21 cellular contexts compared by ENCODE assay signal in genomic region chr4:3689576-3690551, GRCh38.
DNase-seq lines count a peak whose midpoint lies in the region; ATAC-seq, FAIRE-seq and TF ChIP-seq lines count a peak whose summit lies in the region.
"Had no signal": no experiment of that assay in that cellular context is flagged by ENCODE, and none has a peak within 500 bp of the region (broad histone marks: within the 10 kb centered on the region; RNA-seq: fewer than 3 reads in every experiment).

No MANE protein-coding gene starts in this region.

- no peaks in the 10 kb centered on the region for H3K79me2 ChIP-seq in H1 (ENCODE audit: control insufficient read depth in 1 of 2, insufficient read depth in 2 of 2, low read length in 2 of 2)

- no peaks in the 10 kb centered on the region for H3K36me3 Mint-ChIP-seq in natural killer cell treated with Interleukin-12 subunit alpha and Interleukin-12 subunit beta and Interleukin-15 and Interleukin-18, amount 100 ng/mL, for 72 hours
- H3K36me3 Mint-ChIP-seq in natural killer cell (no peaks in the 10 kb centered on the region), nephron progenitor cell (ENCODE audit: low read depth) (no peaks in the 10 kb centered on the region)

- H3K4me3 ChIP-seq in H1 (ENCODE audit: extremely low read depth in 1 of 4, insufficient read depth in 2 of 4, low read depth in 3 of 4, low read length in 4 of 4), result no peak overlapping the region
- no peak overlapping the region for H3K4me3 ChIP-seq in aorta (ENCODE audit: low read length in 2 of 2)

- no peak overlapping the region for H3K9ac ChIP-seq in H1 (replicated peaks in 1 of 4; ENCODE audit: extremely low read depth in 1 of 4, low read depth in 3 of 4, low read length in 3 of 4)

- FAIRE-seq in H1 (lab: Jason Lieb, UNC), result no peak
- FAIRE-seq: H54, RCC 7860 had no signal

- 88% methylated on average over 35 of the region's 41 CpGs; no CpG with 5 or more reads in 1 of the 2 experiments for WGBS in H1 (ENCODE audit: extremely low coverage in 1 of 2, insufficient coverage in 1 of 2, insufficient read length in 1 of 2, insufficient replicate concordance in 2 of 2, low coverage in 1 of 2, low lambda C conversion rate in 2 of 2, missing lambda C conversion rate in 1 of 2), 2 experiments
- WGBS in aorta, 2 donors, result 89 to 91% methylated on average over 40 to 41 of the region's 41 CpGs

- H3K4me3 Mint-ChIP-seq in natural killer cell treated with Interleukin-12 subunit alpha and Interleukin-12 subunit beta and Interleukin-15 and Interleukin-18, amount 100 ng/mL, for 72 hours, result no peak overlapping the region
- H3K4me3 Mint-ChIP-seq in natural killer cell (no peak overlapping the region), nephron progenitor cell (no peak overlapping the region)
- H3K4me3 Mint-ChIP-seq: HFFc6 had no signal

- no peaks in the 10 kb centered on the region for H3K4me1 Mint-ChIP-seq in natural killer cell treated with Interleukin-12 subunit alpha and Interleukin-12 subunit beta and Interleukin-15 and Interleukin-18, amount 100 ng/mL, for 72 hours (ENCODE audit: low read depth in 2 of 2)
- H3K4me1 Mint-ChIP-seq in natural killer cell (no peaks in the 10 kb centered on the region), nephron progenitor cell (no peaks in the 10 kb centered on the region)

- no peak for TF ChIP-seq EP300 in H1 (IDR thresholded peaks at IDR 0.05; ENCODE audit: borderline replicate concordance in 1 of 2, low read depth in 2 of 2, low read length in 2 of 2)

- CTCF ChIA-PET in H1 (lab: Charles Lee; ENCODE audit: partially characterized antibody), result interaction anchor here (1.1 to 1.2 kb wide), 2 partner anchors 11 to 58 kb away, joined by 3 read pairs; no protein-coding TSS in a partner anchor

- H3K27me3 ChIP-seq in H1 (replicated peaks in 1 of 4; ENCODE audit: control insufficient read depth in 3 of 4, extremely low read depth in 1 of 4, insufficient read depth in 3 of 4, low read length in 3 of 4) (no peaks in the 10 kb centered on the region; a peak in 1 of 7 replicates), aorta (ENCODE audit: control insufficient read depth in 1 of 2, insufficient read depth in 2 of 2, low read length in 1 of 2) (no peaks in the 10 kb centered on the region)

- no peak overlapping the region for H4K5ac ChIP-seq in H1 (ENCODE audit: insufficient read length, low read depth, low read length)

- H3K18ac ChIP-seq in H1 (ENCODE audit: extremely low read depth, low read length), result no peak overlapping the region

- H3K79me1 ChIP-seq in H1 (ENCODE audit: low read depth, low read length), result no peaks in the 10 kb centered on the region

- H3K27ac ChIP-seq in H1 (ENCODE audit: low read depth, low read length) (no peak overlapping the region), aorta (ENCODE audit: low read depth in 1 of 2, low read length in 2 of 2) (no peak overlapping the region)
- H3K27ac ChIP-seq: C4-2B had no signal

- TF ChIP-seq CTCF in natural killer cell (IDR thresholded peaks at IDR 0.05) (no peak), H1 (IDR thresholded peaks at IDR 0.05; ENCODE audit: control extremely low read depth in 1 of 3, insufficient read depth in 1 of 3, low read depth in 1 of 3, low read length in 3 of 3) (no peak), nephron progenitor cell (IDR thresholded peaks at IDR 0.05) (no peak)

- no peak overlapping the region for H3K4me2 ChIP-seq in H1 (ENCODE audit: insufficient read depth in 1 of 2, low read depth in 2 of 2, low read length in 2 of 2)

- TF ChIP-seq POLR2A in H1 (IDR thresholded peaks at IDR 0.05; ENCODE audit: control extremely low read depth in 1 of 2, low read depth in 2 of 2, low read length in 2 of 2), result no peak

- H3K27ac Mint-ChIP-seq in natural killer cell treated with Interleukin-12 subunit alpha and Interleukin-12 subunit beta and Interleukin-15 and Interleukin-18, amount 100 ng/mL, for 72 hours, result no peak overlapping the region
- no peak overlapping the region for H3K27ac Mint-ChIP-seq in natural killer cell
- H3K27ac Mint-ChIP-seq in nephron progenitor cell, result peak overlapping the region; percentile 36
- H3K27ac Mint-ChIP-seq: HFFc6 had no signal

- intact Hi-C loops in natural killer cell (cut with micrococcal nuclease) (no loop called here), aorta (cut with DNase I) (no loop called here)

- peak overlapping the region; percentile 3; the same call in 1 of the 2 replicates for H4K8ac ChIP-seq in H1 (ENCODE audit: extremely low read depth, insufficient read depth, low read length)

- POLR2A ChIA-PET in H1 (lab: Charles Lee; ENCODE audit: partially characterized antibody), result interaction anchor here (1.0 kb wide), 1 partner anchor 148 kb away, joined by 3 read pairs; no protein-coding TSS in a partner anchor

- H3K4me1 ChIP-seq in H1 (replicated peaks in 1 of 4; ENCODE audit: control insufficient read depth in 3 of 4, insufficient read depth in 4 of 4, low read length in 3 of 4), result 0 out of 7 replicates have a peak, but pooled peaks cover 0 to 2% (median 0%) of the 10 kb centered on the region in 4 experiments
- H3K4me1 ChIP-seq in aorta (ENCODE audit: control insufficient read depth in 1 of 2, insufficient read depth in 2 of 2, low read length in 2 of 2), result no peaks in the 10 kb centered on the region

- H4K20me1 ChIP-seq in H1 (replicated peaks in 1 of 2; ENCODE audit: control insufficient read depth in 1 of 2, insufficient read depth in 2 of 2, low read length in 2 of 2), result no peaks in the 10 kb centered on the region

- H2BK15ac ChIP-seq in H1 (ENCODE audit: low read length), result no peak overlapping the region

- H2AFZ ChIP-seq in H1 (ENCODE audit: low read length), result no peak overlapping the region

- H2AK5ac ChIP-seq in H1 (ENCODE audit: low read depth, low read length), result no peak overlapping the region

- H4K91ac ChIP-seq in H1 (replicated peaks; ENCODE audit: insufficient read length, low read length), result no peak overlapping the region

- H3K14ac ChIP-seq in H1 (ENCODE audit: insufficient read length), result no peak overlapping the region

- no peaks in the 10 kb centered on the region for H3K23me2 ChIP-seq in H1 (ENCODE audit: low read depth, low read length)

- ATAC-seq in natural killer cell treated with Interleukin-12 subunit alpha and Interleukin-12 subunit beta and Interleukin-15 and Interleukin-18, amount 100 ng/mL, for 72 hours, result no peak
- ATAC-seq in natural killer cell (no peak), aorta (ENCODE audit: low FRiP score) (no peak), GM18909 (IDR thresholded peaks at IDR 0.05; ENCODE audit: poor library complexity, unreplicated experiment) (no peak)
- ATAC-seq: SK-N-SH treated with all-trans-retinoic acid at 6 μM for 48 hours had no signal

- H3K9me3 ChIP-seq in H1 (ENCODE audit: insufficient read depth in 2 of 2, low read depth in 1 of 2, low read length in 1 of 2) (no peaks in the 10 kb centered on the region), aorta (ENCODE audit: control insufficient read depth, low read length) (no peaks in the 10 kb centered on the region)

- H2BK20ac ChIP-seq in H1 (ENCODE audit: low read length), result 0 out of 2 replicates have a peak overlapping the region, but pooled peaks have one; percentile 32

- H3K9me3 Mint-ChIP-seq in natural killer cell treated with Interleukin-12 subunit alpha and Interleukin-12 subunit beta and Interleukin-15 and Interleukin-18, amount 100 ng/mL, for 72 hours, result no peaks in the 10 kb centered on the region
- H3K9me3 Mint-ChIP-seq in natural killer cell (no peaks in the 10 kb centered on the region), nephron progenitor cell (peaks cover 7% of the 10 kb centered on the region)
- H3K9me3 Mint-ChIP-seq: HFFc6 had no signal

- TF ChIP-seq RAD21 in H1 (IDR thresholded peaks at IDR 0.05 in 1 of 2, conservative IDR thresholded peaks at IDR 0.05 in 1 of 2; ENCODE audit: low read depth in 2 of 2, low read length in 2 of 2), result no peak

- DNase-seq in natural killer cell treated with Interleukin-12 subunit alpha and Interleukin-12 subunit beta and Interleukin-15 and Interleukin-18, amount 100 ng/mL, for 72 hours (ENCODE audit: low spot score), result peak; percentile 50
- DNase-seq in natural killer cell, result no peak
- DNase-seq in H1 (ENCODE audit: low read depth in 1 of 2, low spot score in 2 of 2), result no peak
- no peak for DNase-seq in nephron progenitor cell
- peak; percentile 37 to 77 for DNase-seq in aorta
- no peak for DNase-seq in NCI-H1417 treated with DMSO at 0.1 percent for 48 hours (lab: John Stamatoyannopoulos, UW)
- no peak for DNase-seq in NCI-H187 treated with DMSO at 0.1 percent for 48 hours (lab: John Stamatoyannopoulos, UW)
- DNase-seq: DMS79 treated with DMSO at 0.1 percent for 48 hours; HFFc6; NCI-H1436 treated with DMSO at 0.1 percent for 48 hours; NCI-H2029 treated with DMSO at 0.1 percent for 48 hours; NCI-H2171 treated with DMSO at 0.1 percent for 48 hours; NCI-H446; NCI-H748 treated with DMSO at 0.1 percent for 48 hours; NK-92 treated with Interleukin-12 subunit alpha and Interleukin-12 subunit beta, amount 100 ng/mL, for 24 hours; SIG-M5 had no signal

- H3K36me3 ChIP-seq in H1 (ENCODE audit: control insufficient read depth in 2 of 4, insufficient read depth in 4 of 4, low read length in 3 of 4) (no peaks in the 10 kb centered on the region), aorta (ENCODE audit: control insufficient read depth in 1 of 2, insufficient read depth in 2 of 2, low read length in 1 of 2) (no peaks in the 10 kb centered on the region)

- no peak overlapping the region for H3K4ac ChIP-seq in H1 (replicated peaks; ENCODE audit: insufficient read length, low read depth, low read length)

- no peak overlapping the region for H3K23ac ChIP-seq in H1 (ENCODE audit: insufficient read length)

- no peak overlapping the region for H2BK120ac ChIP-seq in H1 (replicated peaks; ENCODE audit: low read depth, low read length)

- no peak overlapping the region for H3K56ac ChIP-seq in H1 (replicated peaks; ENCODE audit: insufficient read length, low read depth, low read length)

- H2BK12ac ChIP-seq in H1 (ENCODE audit: low read depth, low read length), result no peak overlapping the region

- no peak overlapping the region for H2BK5ac ChIP-seq in H1 (ENCODE audit: low read depth, low read length)

- H3K27me3 Mint-ChIP-seq in natural killer cell treated with Interleukin-12 subunit alpha and Interleukin-12 subunit beta and Interleukin-15 and Interleukin-18, amount 100 ng/mL, for 72 hours, result peaks cover 15 to 31% of the 10 kb centered on the region in 2 donors
- H3K27me3 Mint-ChIP-seq in natural killer cell (ENCODE audit: low read depth in 2 of 2) (peaks cover 0 to 25% of the 10 kb centered on the region in 2 donors), nephron progenitor cell (ENCODE audit: low read depth, poor library complexity) (peaks cover 32% of the 10 kb centered on the region)

TF ChIP-seq in H1, 55 proteins besides CTCF, POLR2A, EP300 and RAD21 (continues in another document):
- TF ChIP-seq JUN (IDR thresholded peaks at IDR 0.05; ENCODE audit: low read depth, low read length), result no peak
- TF ChIP-seq ZNF274 (IDR thresholded peaks at IDR 0.05; ENCODE audit: borderline replicate concordance, extremely low read depth, low read length), result no peak
- TF ChIP-seq HDAC2 (IDR thresholded peaks at IDR 0.05; ENCODE audit: borderline replicate concordance in 1 of 2, low read depth in 2 of 2, low read length in 2 of 2), result no peak
- no peak for TF ChIP-seq YY1 (IDR thresholded peaks at IDR 0.05; ENCODE audit: low read depth, low read length)
- TF ChIP-seq CEBPB (IDR thresholded peaks at IDR 0.05; ENCODE audit: low read depth, low read length), result no peak
- TF ChIP-seq SP4 (IDR thresholded peaks at IDR 0.05; ENCODE audit: low read length), result no peak

Comparison
In these comparisons a context has a peak if more than half of its experiments do, and no peak if none do; other contexts are left out.
1. DNase-seq: peak in natural killer cell treated with Interleukin-12 subunit alpha and Interleukin-12 subunit beta and Interleukin-15 and Interleukin-18, amount 100 ng/mL, for 72 hours (single experiment) and aorta (2 of 2); none in natural killer cell (single experiment), H1 (0 of 2), nephron progenitor cell (single experiment), NCI-H1417 treated with DMSO at 0.1 percent for 48 hours (single experiment) and NCI-H187 treated with DMSO at 0.1 percent for 48 hours (single experiment).